ENCODE assay signal across 8 cellular contexts in the genomic region with DNA sequence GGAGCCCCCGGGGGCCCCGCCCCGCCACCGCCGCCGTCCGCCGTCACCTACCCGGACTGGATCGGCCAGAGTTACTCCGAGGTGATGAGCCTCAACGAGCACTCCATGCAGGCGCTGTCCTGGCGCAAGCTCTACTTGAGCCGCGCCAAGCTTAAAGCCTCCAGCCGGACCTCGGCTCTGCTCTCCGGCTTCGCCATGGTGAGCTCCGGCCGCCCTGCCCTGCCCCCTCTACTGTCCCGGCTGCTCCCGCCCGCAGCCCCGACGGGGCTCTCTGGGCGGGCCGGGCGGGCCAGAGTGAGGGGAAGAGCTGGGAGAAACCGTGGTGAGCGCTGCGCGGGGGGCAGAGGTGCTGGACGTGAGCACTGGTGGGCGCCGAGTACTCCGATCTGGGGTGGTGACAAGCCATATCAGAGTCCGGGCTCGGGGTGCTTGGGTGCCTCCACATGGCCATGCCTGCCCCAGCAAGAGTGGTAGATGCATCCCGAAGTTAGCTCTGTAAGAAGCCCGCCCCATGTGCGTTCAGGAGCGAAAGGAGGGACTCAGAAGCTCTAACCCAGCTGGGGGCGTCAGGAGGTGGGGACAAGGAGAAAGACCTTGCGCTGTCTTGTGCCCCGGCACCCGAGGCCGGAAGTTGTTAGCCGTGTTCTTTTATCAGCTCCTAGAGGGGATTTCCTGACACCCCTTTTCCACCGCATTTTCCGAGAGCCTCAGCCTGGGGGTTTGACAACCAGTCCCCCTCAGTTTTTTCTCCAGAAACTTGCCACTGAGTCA. TPM values are rescaled to one million over a fixed set of nuclear protein-coding genes. Genes with fewer than 3 reads are reported as not detected.
A peak's percentile ranks its signal among the peaks of the same experiment; 100 is the strongest.
DNase-seq lines count a peak whose midpoint lies in the region; ATAC-seq and TF ChIP-seq lines count a peak whose summit lies in the region.

No MANE protein-coding gene starts in this region.

- H3K79me2 ChIP-seq in osteoblast (ENCODE audit: insufficient read depth, low read length), result peaks cover 37% of the 10 kb centered on the region

- H3K4me1 ChIP-seq in CD8-positive, alpha-beta memory T cell (ENCODE audit: insufficient read depth, low read length), result peaks cover 55% of the 10 kb centered on the region
- H3K4me1 ChIP-seq in gastroesophageal sphincter (peaks cover 0 to 66% (median 10%) of the 10 kb centered on the region in 3 donors), osteoblast (ENCODE audit: insufficient read depth, low read length) (peaks cover 22% of the 10 kb centered on the region), thoracic aorta (ENCODE audit: control insufficient read depth in 1 of 2, low read depth in 2 of 2) (peaks cover 7 to 25% of the 10 kb centered on the region in 2 donors)

- H3K4me3 ChIP-seq in CD8-positive, alpha-beta memory T cell (ENCODE audit: low read length), result peak overlapping the region; percentile 95
- H3K4me3 ChIP-seq in gastroesophageal sphincter (peak overlapping the region; percentile 49 to 79), osteoblast (ENCODE audit: insufficient read depth, low read length) (peak overlapping the region; percentile 71), thoracic aorta (peak overlapping the region; percentile 76)

- peak overlapping the region; percentile 98 to 99 (median 98) for H3K27ac Mint-ChIP-seq in CD8-positive, alpha-beta memory T cell

- peak overlapping the region; percentile 95 for H3K27ac ChIP-seq in CD8-positive, alpha-beta memory T cell (ENCODE audit: low read depth, low read length)
- peak overlapping the region; percentile 35 to 97 (median 94) for H3K27ac ChIP-seq in gastroesophageal sphincter
- peak overlapping the region; percentile 19 for H3K27ac ChIP-seq in osteoblast (ENCODE audit: low read depth, low read length)
- H3K27ac ChIP-seq in thoracic aorta, result peak overlapping the region; percentile 84 to 93

- peaks cover 5% of the 10 kb centered on the region for H3K36me3 ChIP-seq in CD8-positive, alpha-beta memory T cell (ENCODE audit: insufficient read depth, low read length)
- H3K36me3 ChIP-seq in gastroesophageal sphincter, result no peaks in the 10 kb centered on the region
- H3K36me3 ChIP-seq in osteoblast (ENCODE audit: insufficient read depth, low read length), result no peaks in the 10 kb centered on the region
- H3K36me3 ChIP-seq in thoracic aorta, result no peaks in the 10 kb centered on the region

- H3K27me3 Mint-ChIP-seq in CD8-positive, alpha-beta memory T cell, result peaks cover 0 to 3% of the 10 kb centered on the region in 2 donors

- no peaks in the 10 kb centered on the region for H3K27me3 ChIP-seq in CD8-positive, alpha-beta memory T cell (ENCODE audit: insufficient read depth, low read length, poor library complexity, severe bottlenecking)
- H3K27me3 ChIP-seq in gastroesophageal sphincter, result no peaks in the 10 kb centered on the region
- H3K27me3 ChIP-seq in osteoblast (ENCODE audit: insufficient read depth, low read length), result no peaks in the 10 kb centered on the region
- no peaks in the 10 kb centered on the region for H3K27me3 ChIP-seq in thoracic aorta (replicated peaks; ENCODE audit: insufficient read depth)

- peaks cover 0 to 32% (median 2%) of the 10 kb centered on the region in 3 donors for H3K36me3 Mint-ChIP-seq in CD8-positive, alpha-beta memory T cell

- TF ChIP-seq EP300 in gastroesophageal sphincter (IDR thresholded peaks at IDR 0.05), result no peak

- peak in 1 of 4 experiments; percentile 26 for TF ChIP-seq CTCF in gastroesophageal sphincter (IDR thresholded peaks at IDR 0.05)
- peak; percentile 15 for TF ChIP-seq CTCF in osteoblast (IDR thresholded peaks at IDR 0.05; ENCODE audit: extremely low read depth, low read depth, low read length)
- no peak for TF ChIP-seq CTCF in thoracic aorta (IDR thresholded peaks at IDR 0.05)

- POLR2A ChIA-PET in CD8-positive, alpha-beta memory T cell (lab: Charles Lee), result interaction anchor here (0.5 to 3.0 kb wide), 25 partner anchors 10 to 177 kb away, joined by 3 to 54 read pairs (median 5); a partner anchor contains a TSS

- no peaks in the 10 kb centered on the region for H3K9me3 ChIP-seq in CD8-positive, alpha-beta memory T cell (ENCODE audit: low read length)
- H3K9me3 ChIP-seq in gastroesophageal sphincter, result no peaks in the 10 kb centered on the region
- no peaks in the 10 kb centered on the region for H3K9me3 ChIP-seq in osteoblast (ENCODE audit: low read depth, low read length)
- no peaks in the 10 kb centered on the region for H3K9me3 ChIP-seq in thoracic aorta

- WGBS in gastroesophageal sphincter (ENCODE audit: low coverage in 1 of 2), 2 donors, result 0% methylated on average over 2 to 7 of the region's 52 CpGs

- no peak for TF ChIP-seq POLR2A in gastroesophageal sphincter (IDR thresholded peaks at IDR 0.05)

- CTCF ChIA-PET in CD8-positive, alpha-beta memory T cell (lab: Charles Lee), result interaction anchor here (0.6 to 11.2 kb wide), 28 partner anchors 8 to 185 kb away, joined by 3 to 150 read pairs (median 4); a partner anchor contains a TSS

- ATAC-seq in GM19328 (IDR thresholded peaks at IDR 0.05; ENCODE audit: unreplicated experiment) (peak; percentile 31), HG03469 (IDR thresholded peaks at IDR 0.05; ENCODE audit: unreplicated experiment) (peak; percentile 10), gastroesophageal sphincter (peak; percentile 62), thoracic aorta (ENCODE audit: insufficient number of reproducible peaks, low FRiP score, low read depth) (no peak)

- H2AFZ ChIP-seq in osteoblast (ENCODE audit: low read length), result peak overlapping the region; percentile 86

- peak; percentile 79 to 94 (median 87) for DNase-seq in CD8-positive, alpha-beta memory T cell
- DNase-seq in RPMI8226 (peak; percentile 74), osteoblast (ENCODE audit: insufficient read length, low spot score, missing footprints) (peak; percentile 97), thoracic aorta (ENCODE audit: low spot score) (peak; percentile 23)
- peak; percentile 83 for DNase-seq in activated gamma-delta T cell treated with anti-CD3 and anti-CD28 coated beads, Interleukin-2, amount 50 U/mL, for 16 hours (ENCODE audit: low read depth)

- peak overlapping the region; percentile 89 for H3K4me2 ChIP-seq in osteoblast (ENCODE audit: insufficient read depth, low read length)

- H3K4me3 Mint-ChIP-seq in CD8-positive, alpha-beta memory T cell, result peak overlapping the region; percentile 95 to 100 (median 97)

- no peaks in the 10 kb centered on the region for H3K9me3 Mint-ChIP-seq in CD8-positive, alpha-beta memory T cell

- peaks cover 49 to 63% (median 51%) of the 10 kb centered on the region in 3 donors for H3K4me1 Mint-ChIP-seq in CD8-positive, alpha-beta memory T cell

- peaks cover 3% of the 10 kb centered on the region for H4K20me1 ChIP-seq in osteoblast (ENCODE audit: insufficient read depth, low read length)

RNA-seq across cellular contexts. Expression of a gene that starts 0.7 kb away (rescaled TPM):
- total RNA-seq in CD8-positive, alpha-beta memory T cell, result 10 to 100 TPM; 61.9 to 64.7 TPM
- polyA plus RNA-seq in CD8-positive, alpha-beta memory T cell, result 237 TPM
- total RNA-seq in gastroesophageal sphincter, result 10 to 100 TPM in 3 of 4 donors, 1 to 10 TPM in 1; 8.7 to 15.5 (median 12.6) TPM
- total RNA-seq in osteoblast, result 7.2 and 7.7 TPM in 2 replicates
- 1 to 10 TPM; 4.7 to 6.6 TPM for total RNA-seq in thoracic aorta

RNA-seq across cellular contexts. Expression of a gene that starts 42.4 kb away (rescaled TPM):
- 1 to 10 TPM; 1.8 to 2.5 TPM for total RNA-seq in CD8-positive, alpha-beta memory T cell
- 6.5 TPM for polyA plus RNA-seq in CD8-positive, alpha-beta memory T cell
- under 1 TPM in 1 of 4 donors, not detected in 3; 0.23 TPM for total RNA-seq in gastroesophageal sphincter
- 0.88 and 1.4 TPM in 2 replicates for total RNA-seq in osteoblast
- under 1 TPM in 1 of 2 donors, not detected in 1; 0.78 TPM for total RNA-seq in thoracic aorta

RNA-seq across cellular contexts. Expression of a gene that starts 46.2 kb away (rescaled TPM):
- total RNA-seq in CD8-positive, alpha-beta memory T cell, result 10 to 100 TPM; 63.2 to 64.0 TPM
- polyA plus RNA-seq in CD8-positive, alpha-beta memory T cell, result 18.3 TPM
- total RNA-seq in gastroesophageal sphincter (10 to 100 TPM in 3 of 4 donors, 1 to 10 TPM in 1; 10.0 to 26.5 (median 15.0) TPM), osteoblast (29.8 and 32.6 TPM in 2 replicates), thoracic aorta (10 to 100 TPM; 15.0 to 22.5 TPM)

Comparison
In these comparisons a context has a peak if more than half of its experiments do, and no peak if none do; other contexts are left out.
1. DNase-seq: peak in every context shown above with its lines; median percentile 97 in osteoblast; 87 in CD8-positive, alpha-beta memory T cell; 83 in activated gamma-delta T cell treated with anti-CD3 and anti-CD28 coated beads, Interleukin-2, amount 50 U/mL, for 16 hours; 74 in RPMI8226; 23 in thoracic aorta.
2. H3K27ac ChIP-seq: peak in every context shown above with its lines; median percentile 95 in CD8-positive, alpha-beta memory T cell; 94 in gastroesophageal sphincter; 88 in thoracic aorta; 19 in osteoblast.